In the genomic region with DNA sequence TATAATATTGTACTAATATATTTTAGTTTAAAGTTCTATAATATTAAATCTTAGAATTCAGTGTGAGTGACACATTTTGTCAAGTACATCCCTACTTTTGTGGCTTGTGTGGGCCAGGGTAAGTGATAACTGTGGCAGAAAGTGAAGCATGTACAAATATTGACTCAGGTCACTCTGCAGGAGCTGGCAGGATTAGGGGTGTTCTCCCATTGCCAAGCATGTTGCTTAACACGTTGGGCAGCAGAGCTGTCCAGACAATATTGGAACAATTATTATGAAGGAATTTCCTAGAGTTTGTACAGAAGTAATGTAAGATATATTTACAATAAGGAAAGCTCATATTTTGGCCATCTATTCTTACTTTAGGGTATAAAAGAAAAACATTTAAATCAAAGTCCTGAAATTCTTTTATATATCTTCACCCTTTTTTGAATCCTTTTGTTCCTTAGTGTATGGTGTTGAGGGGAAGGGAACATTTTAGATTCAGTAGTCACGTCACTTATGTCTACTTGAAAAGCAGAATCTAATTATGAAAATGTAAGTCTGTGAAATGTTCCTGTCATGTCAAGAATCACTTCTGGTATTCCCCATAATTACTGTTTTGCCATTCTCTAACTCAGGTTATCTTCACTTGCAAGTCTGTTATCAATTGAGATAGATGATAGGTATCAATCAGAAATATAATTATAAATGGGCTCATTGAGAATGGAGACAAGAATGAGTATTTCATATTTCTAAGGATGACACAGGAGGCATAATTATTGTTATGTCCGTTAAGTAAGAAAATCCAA, we compare ENCODE assay signal across 13 cellular contexts. TPM values are rescaled to one million over a fixed set of nuclear protein-coding genes. Genes with fewer than 3 reads are reported as not detected.
A peak's percentile ranks its signal among the peaks of the same experiment; 100 is the strongest.
DNase-seq lines count a peak whose midpoint lies in the region; ATAC-seq, FAIRE-seq and TF ChIP-seq lines count a peak whose summit lies in the region.
"Had no signal": no experiment of that assay in that cellular context is flagged by ENCODE, and none has a peak within 500 bp of the region (broad histone marks: within the 10 kb centered on the region; RNA-seq: fewer than 3 reads in every experiment).

No MANE protein-coding gene starts in this region.

- H3K4me3 ChIP-seq in pancreas, result no peak overlapping the region

- H3K36me3 Mint-ChIP-seq in brain, result peaks cover 7% of the 10 kb centered on the region

- no peak overlapping the region for H3K27ac ChIP-seq in pancreas

- H3K9me3 Mint-ChIP-seq in brain, result no peaks in the 10 kb centered on the region
- H3K9me3 Mint-ChIP-seq: nephron progenitor cell had no signal

- intact Hi-C loops in pancreas (cut with DNase I), result no loop called here

- H3K27ac Mint-ChIP-seq in brain, result peak overlapping the region in 1 of 5 experiments; percentile 98
- H3K27ac Mint-ChIP-seq: nephron progenitor cell had no signal

- H3K4me1 Mint-ChIP-seq in brain, result peaks cover 88% of the 10 kb centered on the region

- DNase-seq in G401 (ENCODE audit: low spot score) (peak; percentile 70), NCI-H146 (lab: John Stamatoyannopoulos, UW) (peak; percentile 60), pancreas (peak in 4 of 6 donors; percentile 14 to 28 (median 17)), hippocampal formation (lab: John Stamatoyannopoulos, UW) (no peak), NOMO-1 (lab: John Stamatoyannopoulos, UW; ENCODE audit: unreplicated experiment in 2 of 2) (no peak)
- DNase-seq in activated naive CD4-positive, alpha-beta T cell treated with Interleukin-2 at 50 U/mL for 16 hours, result no peak
- DNase-seq: activated CD4-positive, CD25-positive, alpha-beta regulatory T cell; activated T-cell treated with anti-CD3 and anti-CD28 coated beads, Interleukin-2, amount 50 U/mL, for 1 hour; NCI-H2171 treated with DMSO at 0.1 percent for 48 hours; nephron progenitor cell; stimulated activated naive CD4-positive, alpha-beta T cell had no signal

- peak in 3 of 4 donors; percentile 62 to 83 (median 81) for ATAC-seq in pancreas

- peaks cover 0 to 2% (median 0%) of the 10 kb centered on the region in 4 donors for H3K27me3 ChIP-seq in pancreas

- no peaks in the 10 kb centered on the region for H3K9me3 ChIP-seq in pancreas

- no peaks in the 10 kb centered on the region for H3K36me3 ChIP-seq in pancreas

- H3K4me1 ChIP-seq in pancreas, result peaks cover 0 to 12% (median 0%) of the 10 kb centered on the region in 3 donors

- in situ Hi-C loops in G401 (cut with HindIII; ENCODE audit: low sequenced_read_pairs), result no loop called here

- 44 to 51% methylated on average over 3 of the region's 3 CpGs for WGBS in pancreas, 2 donors

- H3K4me3 Mint-ChIP-seq in brain, result peak overlapping the region; percentile 34 to 95 (median 86)
- H3K4me3 Mint-ChIP-seq: nephron progenitor cell had no signal

- H3K27me3 Mint-ChIP-seq in brain, result peaks cover 9% of the 10 kb centered on the region

- no peak for FAIRE-seq in pancreas (lab: Jason Lieb, UNC)
- FAIRE-seq: D721Med had no signal

- no peak for TF ChIP-seq CTCF in brain (conservative IDR thresholded peaks at IDR 0.05)
- no peak for TF ChIP-seq CTCF in pancreas (IDR thresholded peaks at IDR 0.05)

RNA-seq across cellular contexts. Expression of gene HDAC9, which starts 4.1 kb away (rescaled TPM):
- total RNA-seq in G401 (2014; rRNA removed; shearing (Covaris generic)), result 1.5 and 5.6 TPM in 2 replicates
- polyA plus RNA-seq in brain (ENCODE audit: insufficient read depth, low read depth, low replicate concordance), result 18.5 TPM
- 10 to 100 TPM in 1 of 6 donors, 1 to 10 TPM in 5; 1.3 to 12.3 (median 3.5) TPM for total RNA-seq in pancreas
- 1 to 10 TPM; 1.5 to 4.8 TPM for polyA plus RNA-seq in pancreas

Comparison
In these comparisons a context has a peak if more than half of its experiments do, and no peak if none do; other contexts are left out.
1. DNase-seq: peak in G401 (single experiment), NCI-H146 (single experiment) and pancreas (4 of 6); none in activated naive CD4-positive, alpha-beta T cell treated with Interleukin-2 at 50 U/mL for 16 hours (single experiment), hippocampal formation (0 of 2) and NOMO-1 (0 of 2).